ENCODE assay signal across 7 cellular contexts in the genomic region with DNA sequence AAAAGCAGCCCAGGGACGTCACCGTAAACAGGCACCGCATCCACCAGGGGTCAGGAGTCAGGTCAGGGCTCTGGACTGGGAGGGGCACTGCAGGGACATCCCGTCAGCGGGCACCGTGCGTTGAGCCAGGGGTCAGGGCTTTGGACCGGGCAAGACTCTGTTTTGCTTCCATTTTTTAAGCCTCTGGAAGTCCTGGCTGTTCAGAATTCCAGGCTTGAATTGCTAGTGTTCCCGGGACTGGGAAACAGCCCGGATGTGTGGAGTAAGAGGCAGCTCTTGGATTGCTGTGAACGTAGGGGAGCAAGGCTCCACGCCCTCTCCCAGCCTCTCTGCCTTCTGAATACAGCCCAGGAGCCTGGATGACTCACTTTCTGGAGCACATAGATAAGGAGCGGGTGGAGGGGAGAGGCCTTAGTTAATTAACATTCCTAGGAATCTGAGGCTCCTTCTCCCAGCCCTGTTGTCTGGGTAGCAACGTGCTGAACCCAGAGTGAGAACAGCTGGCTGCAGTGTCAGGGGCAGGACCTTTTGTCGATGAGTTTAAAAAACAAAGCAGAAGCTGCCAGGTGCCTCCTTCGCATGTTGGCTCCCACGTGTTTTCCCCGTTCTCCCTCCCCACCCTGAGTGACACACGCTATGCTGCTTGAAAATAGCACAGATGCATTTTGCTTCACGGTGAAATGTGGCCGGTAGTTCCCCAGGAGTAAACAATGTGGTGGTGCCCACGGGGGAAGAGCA. TPM values are rescaled to one million over a fixed set of nuclear protein-coding genes. Genes with fewer than 3 reads are reported as not detected.
DNase-seq lines count a peak whose midpoint lies in the region; TF ChIP-seq lines count a peak whose summit lies in the region.

No MANE protein-coding gene starts in this region.

- H3K9me3 ChIP-seq in smooth muscle cell (replicated peaks; ENCODE audit: low read depth): no peaks in the 10 kb centered on the region

- 2% methylated on average over 22 of the region's 22 CpGs for WGBS in smooth muscle cell (ENCODE audit: low lambda C conversion rate)

- H3K79me2 ChIP-seq in smooth muscle cell (ENCODE audit: low read depth): peaks cover 17% of the 10 kb centered on the region

- H2AFZ ChIP-seq in smooth muscle cell (ENCODE audit: low read depth): no peak overlapping the region

- TF ChIP-seq CTCF in kidney epithelial cell (IDR thresholded peaks at IDR 0.05; ENCODE audit: insufficient read depth, low read length, poor library complexity, severe bottlenecking) (peak; percentile 18), smooth muscle cell (IDR thresholded peaks at IDR 0.05; ENCODE audit: borderline replicate concordance, insufficient read depth, poor library complexity, severe bottlenecking) (peak; percentile 22)

- H3K36me3 ChIP-seq in kidney epithelial cell (ENCODE audit: control insufficient read depth, insufficient read depth, low read length): no peaks in the 10 kb centered on the region
- H3K36me3 ChIP-seq in smooth muscle cell (ENCODE audit: low read depth): no peaks in the 10 kb centered on the region

- H4K20me1 ChIP-seq in smooth muscle cell (ENCODE audit: low read depth): no peaks in the 10 kb centered on the region

- peak overlapping the region; percentile 13 for H3K4me3 ChIP-seq in kidney epithelial cell (ENCODE audit: low read depth, low read length)
- peak overlapping the region; percentile 34 for H3K4me3 ChIP-seq in smooth muscle cell

- H3K4me2 ChIP-seq in smooth muscle cell: peak overlapping the region; percentile 76

- H3K9ac ChIP-seq in smooth muscle cell (ENCODE audit: low read depth): peak overlapping the region; percentile 37

- DNase-seq in ELR (ENCODE audit: low read depth): peak; percentile 93
- peak; percentile 91 for DNase-seq in H4 (ENCODE audit: low spot score)
- DNase-seq in NCI-H226: peak; percentile 99
- DNase-seq in cerebellar cortex (ENCODE audit: low spot score): peak; percentile 42
- peak; percentile 95 for DNase-seq in kidney epithelial cell (ENCODE audit: low read depth)
- DNase-seq in smooth muscle cell (lab: John Stamatoyannopoulos, UW; ENCODE audit: unreplicated experiment): peak; percentile 35
- DNase-seq in stimulated activated CD4-positive, alpha-beta T cell treated with anti-CD3 and anti-CD28 coated beads, Interleukin-2, amount 100 ng/mL, for 24 hours: no peak

- H3K27me3 ChIP-seq in kidney epithelial cell (ENCODE audit: control insufficient read depth, insufficient read depth, low read length) (no peaks in the 10 kb centered on the region), smooth muscle cell (ENCODE audit: low read depth) (no peaks in the 10 kb centered on the region)

- peaks cover 6% of the 10 kb centered on the region for H3F3A ChIP-seq in smooth muscle cell (ENCODE audit: low read depth)

- peak overlapping the region; percentile 89 for H3K27ac ChIP-seq in smooth muscle cell (ENCODE audit: low read depth)

- H3K4me1 ChIP-seq in smooth muscle cell (ENCODE audit: low read depth): peaks cover 31% of the 10 kb centered on the region

RNA-seq across cellular contexts. Expression of gene ATP11A, which starts 21.9 kb away (rescaled TPM):
- total RNA-seq in H4 (2014; rRNA removed; shearing (Covaris generic)): 3.0 and 3.2 TPM in 2 replicates
- 31.5 and 40.3 TPM in 2 replicates for total RNA-seq in kidney epithelial cell
- 6.1 and 7.5 TPM in 2 replicates for total RNA-seq in smooth muscle cell
- polyA plus RNA-seq in smooth muscle cell: 6.5 and 15.2 TPM in 2 replicates

Comparison
In these comparisons a context has a peak if more than half of its experiments do, and no peak if none do; other contexts are left out.
1. DNase-seq: peak in ELR (single experiment), H4 (single experiment), NCI-H226 (single experiment), cerebellar cortex (single experiment), kidney epithelial cell (single experiment) and smooth muscle cell (single experiment); none in stimulated activated CD4-positive, alpha-beta T cell treated with anti-CD3 and anti-CD28 coated beads, Interleukin-2, amount 100 ng/mL, for 24 hours (0 of 2).